ENCODE assay signal across 15 cellular contexts in the genomic region with DNA sequence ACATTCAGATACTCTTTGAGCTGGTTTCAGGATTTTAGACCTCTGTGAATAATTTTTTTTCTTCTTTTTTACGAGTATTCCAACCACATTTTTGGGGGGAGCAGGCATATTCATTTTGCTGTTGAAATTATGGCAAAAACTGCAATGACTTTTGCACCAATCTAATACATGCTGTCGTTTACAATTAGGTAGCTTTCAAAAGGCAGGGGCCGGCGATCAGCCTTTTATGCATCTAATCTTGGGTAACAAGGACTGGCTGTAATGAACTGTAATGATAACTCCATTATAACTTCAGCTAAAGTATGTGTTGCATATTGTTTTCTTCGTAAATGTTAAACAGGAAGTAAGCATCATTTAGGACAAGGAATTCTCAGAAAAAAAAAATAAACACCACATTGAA. TPM values are rescaled to one million over a fixed set of nuclear protein-coding genes. Genes with fewer than 3 reads are reported as not detected.
DNase-seq lines count a peak whose midpoint lies in the region.
"Had no signal": no experiment of that assay in that cellular context is flagged by ENCODE, and none has a peak within 500 bp of the region (broad histone marks: within the 10 kb centered on the region; RNA-seq: fewer than 3 reads in every experiment).

No MANE protein-coding gene starts in this region.

- no peaks in the 10 kb centered on the region for H3K36me3 Mint-ChIP-seq in activated T-helper 1 cell treated with anti-CD3 and anti-CD28 coated beads, Interleukin-12 subunit alpha, Interleukin-12 subunit beta, Interleukin-2, Interleukin-4 antibody, amounts not matched to agents 30 ng/mL and 10 ng/mL and 1 ng/mL, durations not matched to agents 14 hours and 24 hours and 36 hours (ENCODE audit: low read depth)
- H3K36me3 Mint-ChIP-seq in immature natural killer cell = no peaks in the 10 kb centered on the region

- H3K27me3 Mint-ChIP-seq in activated T-helper 1 cell treated with anti-CD3 and anti-CD28 coated beads, Interleukin-12 subunit alpha, Interleukin-12 subunit beta, Interleukin-2, Interleukin-4 antibody, amounts not matched to agents 30 ng/mL and 10 ng/mL and 1 ng/mL, durations not matched to agents 14 hours and 24 hours and 36 hours (ENCODE audit: insufficient read depth) = peaks cover 2% of the 10 kb centered on the region
- peaks cover 0 to 7% (median 3%) of the 10 kb centered on the region in 3 donors for H3K27me3 Mint-ChIP-seq in immature natural killer cell (ENCODE audit: low read depth in 3 of 3)
- H3K27me3 Mint-ChIP-seq: activated B cell treated with CpG ODN at 0.5 μM for 24 hours had no signal

- intact Hi-C loops in activated T-helper 1 cell treated with anti-CD3 and anti-CD28 coated beads, Interleukin-12 subunit alpha, Interleukin-12 subunit beta, Interleukin-2, Interleukin-4 antibody, amounts not matched to agents 30 ng/mL and 10 ng/mL and 1 ng/mL, durations not matched to agents 14 hours and 24 hours and 36 hours (cut with micrococcal nuclease) = loop anchor here (1.0 to 5.0 kb wide), 3 partner anchors 72 to 335 kb away; a partner anchor contains a TSS

- peak; percentile 36 for DNase-seq in NOMO-1 treated with DMSO at 0.1 percent for 48 hours (lab: John Stamatoyannopoulos, UW; ENCODE audit: unreplicated experiment)
- DNase-seq in NOMO-1 treated with dmso at 0.1 percent for 144 hours (lab: John Stamatoyannopoulos, UW; ENCODE audit: unreplicated experiment) = no peak
- DNase-seq in HCEC 1CT = peak; percentile 28
- DNase-seq in activated T-helper 1 cell treated with anti-CD3 and anti-CD28 coated beads, Interleukin-12 subunit alpha, Interleukin-12 subunit beta, Interleukin-2, Interleukin-4 antibody, amounts not matched to agents 30 ng/mL and 10 ng/mL and 1 ng/mL, durations not matched to agents 14 hours and 24 hours and 36 hours (ENCODE audit: low spot score) = no peak
- no peak for DNase-seq in immature natural killer cell
- no peak for DNase-seq in NCI-H1048 (lab: John Stamatoyannopoulos, UW)
- DNase-seq in NCI-H2029 treated with DMSO at 0.1 percent for 48 hours (lab: John Stamatoyannopoulos, UW) = no peak
- DNase-seq in NCI-H510A (lab: John Stamatoyannopoulos, UW) = no peak
- DNase-seq: activated B cell treated with CpG ODN at 0.5 μM for 24 hours; lower lobe of right lung; NCI-H2171 treated with DMSO at 0.1 percent for 48 hours; nephron progenitor cell; stimulated activated CD4-positive, alpha-beta T cell treated with anti-CD3 and anti-CD28 coated beads, Interleukin-1b, Interleukin-23, amount 100 ng/mL, for 48 hours; tibial artery had no signal

- peaks cover 59% of the 10 kb centered on the region for H3K4me1 Mint-ChIP-seq in activated T-helper 1 cell treated with anti-CD3 and anti-CD28 coated beads, Interleukin-12 subunit alpha, Interleukin-12 subunit beta, Interleukin-2, Interleukin-4 antibody, amounts not matched to agents 30 ng/mL and 10 ng/mL and 1 ng/mL, durations not matched to agents 14 hours and 24 hours and 36 hours (ENCODE audit: low read depth)
- peaks cover 46 to 56% of the 10 kb centered on the region in 2 donors for H3K4me1 Mint-ChIP-seq in immature natural killer cell

- peak overlapping the region; percentile 71 for H3K27ac Mint-ChIP-seq in activated T-helper 1 cell treated with anti-CD3 and anti-CD28 coated beads, Interleukin-12 subunit alpha, Interleukin-12 subunit beta, Interleukin-2, Interleukin-4 antibody, amounts not matched to agents 30 ng/mL and 10 ng/mL and 1 ng/mL, durations not matched to agents 14 hours and 24 hours and 36 hours
- peak overlapping the region in 4 of 6 donors; percentile 15 to 90 (median 78) for H3K27ac Mint-ChIP-seq in immature natural killer cell
- H3K27ac Mint-ChIP-seq: nephron progenitor cell had no signal

- H3K9me3 Mint-ChIP-seq in activated T-helper 1 cell treated with anti-CD3 and anti-CD28 coated beads, Interleukin-12 subunit alpha, Interleukin-12 subunit beta, Interleukin-2, Interleukin-4 antibody, amounts not matched to agents 30 ng/mL and 10 ng/mL and 1 ng/mL, durations not matched to agents 14 hours and 24 hours and 36 hours = peaks cover 3% of the 10 kb centered on the region
- peaks cover 0 to 2% (median 0%) of the 10 kb centered on the region in 6 donors for H3K9me3 Mint-ChIP-seq in immature natural killer cell
- H3K9me3 Mint-ChIP-seq: activated B cell treated with CpG ODN at 0.5 μM for 24 hours had no signal

- peak overlapping the region; percentile 77 for H3K4me3 Mint-ChIP-seq in activated T-helper 1 cell treated with anti-CD3 and anti-CD28 coated beads, Interleukin-12 subunit alpha, Interleukin-12 subunit beta, Interleukin-2, Interleukin-4 antibody, amounts not matched to agents 30 ng/mL and 10 ng/mL and 1 ng/mL, durations not matched to agents 14 hours and 24 hours and 36 hours
- peak overlapping the region; percentile 18 to 77 (median 58) for H3K4me3 Mint-ChIP-seq in immature natural killer cell
- H3K4me3 Mint-ChIP-seq: activated B cell treated with CpG ODN at 0.5 μM for 24 hours, nephron progenitor cell had no signal

RNA-seq across cellular contexts. Expression of a gene that starts 30.4 kb away (rescaled TPM):
- total RNA-seq in activated T-helper 1 cell treated with anti-CD3 and anti-CD28 coated beads, Interleukin-12 subunit alpha, Interleukin-12 subunit beta, Interleukin-2, Interleukin-4 antibody, amounts not matched to agents 30 ng/mL and 10 ng/mL and 1 ng/mL, durations not matched to agents 14 hours and 24 hours and 36 hours = not detected in 2 replicates
- 1,000 to 10,000 TPM; 1,026 to 1,807 (median 1,127) TPM for polyA plus RNA-seq in immature natural killer cell
- total RNA-seq: bronchial epithelial cell had no signal

RNA-seq across cellular contexts. Expression of a gene that starts 36.2 kb away (rescaled TPM):
- total RNA-seq in activated T-helper 1 cell treated with anti-CD3 and anti-CD28 coated beads, Interleukin-12 subunit alpha, Interleukin-12 subunit beta, Interleukin-2, Interleukin-4 antibody, amounts not matched to agents 30 ng/mL and 10 ng/mL and 1 ng/mL, durations not matched to agents 14 hours and 24 hours and 36 hours = 90.5 and 93.2 TPM in 2 replicates
- polyA plus RNA-seq in immature natural killer cell = 100 to 1,000 TPM; 142 to 434 (median 240) TPM
- total RNA-seq: bronchial epithelial cell had no signal

Comparison
In these comparisons a context has a peak if more than half of its experiments do, and no peak if none do; other contexts are left out.
1. DNase-seq: peak in NOMO-1 treated with DMSO at 0.1 percent for 48 hours (single experiment) and HCEC 1CT (single experiment); none in NOMO-1 treated with dmso at 0.1 percent for 144 hours (single experiment), activated T-helper 1 cell treated with anti-CD3 and anti-CD28 coated beads, Interleukin-12 subunit alpha, Interleukin-12 subunit beta, Interleukin-2, Interleukin-4 antibody, amounts not matched to agents 30 ng/mL and 10 ng/mL and 1 ng/mL, durations not matched to agents 14 hours and 24 hours and 36 hours (single experiment), immature natural killer cell (0 of 3), NCI-H1048 (single experiment), NCI-H2029 treated with DMSO at 0.1 percent for 48 hours (single experiment) and NCI-H510A (single experiment).